ENCODE assay signal across 2 cellular contexts in genomic region chr4:87937523-87937922, GRCh38.
TF ChIP-seq lines count a peak whose summit lies in the region.

No MANE protein-coding gene starts in this region.

TF ChIP-seq in GM23338, 12 proteins besides CTCF, POLR2A, EP300 and RAD21:
- TF ChIP-seq JUNB (IDR thresholded peaks at IDR 0.05; ENCODE audit: unreplicated experiment), result no peak
- TF ChIP-seq ZNF462 (CRISPR knock-in tag; IDR thresholded peaks at IDR 0.05), result no peak

TF ChIP-seq in H1, 55 proteins besides CTCF, POLR2A, EP300 and RAD21:
- TF ChIP-seq POLR2AphosphoS5 (IDR thresholded peaks at IDR 0.05; ENCODE audit: low read depth, low read length) (peak; percentile 84; the same call in 1 of the 2 replicates), USF2 (IDR thresholded peaks at IDR 0.05; ENCODE audit: low read length) (no peak)
